ENCODE assay signal across 1 cellular context in the genomic region with DNA sequence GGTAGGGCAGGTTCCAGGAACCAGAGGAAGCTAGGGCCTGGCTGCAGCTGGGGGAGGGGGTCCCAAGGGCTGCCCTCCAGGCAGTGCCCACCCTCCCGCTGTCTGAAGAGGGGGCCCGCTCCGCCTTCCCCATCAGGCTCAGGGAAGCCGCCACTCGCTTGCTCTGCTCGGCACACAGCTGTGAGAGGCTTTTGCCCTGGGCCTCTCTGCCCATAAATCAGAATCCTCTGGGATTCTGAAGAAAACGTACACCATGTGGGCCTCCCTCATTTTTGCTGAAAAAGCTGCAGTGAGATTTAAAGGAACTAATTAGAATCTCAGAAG.
TF ChIP-seq lines count a peak whose summit lies in the region.

No MANE protein-coding gene starts in this region.

TF ChIP-seq in liver, 16 proteins besides CTCF, POLR2A, EP300 and RAD21 (continued from another document):
- TF ChIP-seq, protein P1, sequence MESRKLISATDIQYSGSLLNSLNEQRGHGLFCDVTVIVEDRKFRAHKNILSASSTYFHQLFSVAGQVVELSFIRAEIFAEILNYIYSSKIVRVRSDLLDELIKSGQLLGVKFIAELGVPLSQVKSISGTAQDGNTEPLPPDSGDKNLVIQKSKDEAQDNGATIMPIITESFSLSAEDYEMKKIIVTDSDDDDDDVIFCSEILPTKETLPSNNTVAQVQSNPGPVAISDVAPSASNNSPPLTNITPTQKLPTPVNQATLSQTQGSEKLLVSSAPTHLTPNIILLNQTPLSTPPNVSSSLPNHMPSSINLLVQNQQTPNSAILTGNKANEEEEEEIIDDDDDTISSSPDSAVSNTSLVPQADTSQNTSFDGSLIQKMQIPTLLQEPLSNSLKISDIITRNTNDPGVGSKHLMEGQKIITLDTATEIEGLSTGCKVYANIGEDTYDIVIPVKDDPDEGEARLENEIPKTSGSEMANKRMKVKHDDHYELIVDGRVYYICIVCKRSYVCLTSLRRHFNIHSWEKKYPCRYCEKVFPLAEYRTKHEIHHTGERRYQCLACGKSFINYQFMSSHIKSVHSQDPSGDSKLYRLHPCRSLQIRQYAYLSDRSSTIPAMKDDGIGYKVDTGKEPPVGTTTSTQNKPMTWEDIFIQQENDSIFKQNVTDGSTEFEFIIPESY (IDR thresholded peaks at IDR 0.05): no peak
